Comparison of ENCODE assay signal across 1 cellular context in the genomic region with DNA sequence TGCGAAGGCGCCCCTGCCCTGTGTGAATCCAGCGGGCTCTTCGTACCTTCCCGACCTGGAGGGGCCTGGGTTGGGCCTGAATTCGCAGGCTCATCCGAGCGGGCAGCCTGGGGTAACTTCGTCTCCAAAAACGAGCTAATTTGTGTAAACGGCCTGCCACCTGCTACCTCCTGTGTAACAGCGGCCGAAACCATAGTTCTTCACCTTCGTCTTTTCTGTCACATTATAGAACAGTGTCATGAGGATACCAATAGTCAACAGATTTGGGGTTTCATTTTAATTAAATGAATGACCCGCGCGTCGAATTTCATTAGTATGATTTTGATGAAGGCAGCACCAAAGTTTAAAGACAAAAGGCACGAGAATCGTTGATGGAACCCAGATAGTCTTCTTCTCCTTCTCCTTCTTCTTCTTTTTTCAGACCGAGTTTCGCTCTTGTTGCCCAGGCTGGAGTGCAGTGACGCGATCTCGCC.
TF ChIP-seq lines count a peak whose summit lies in the region.

No MANE protein-coding gene starts in this region.

TF ChIP-seq in HepG2, 621 proteins besides CTCF, POLR2A, EP300 and RAD21 (continued from another document and continues in another):
- TF ChIP-seq, protein P1, sequence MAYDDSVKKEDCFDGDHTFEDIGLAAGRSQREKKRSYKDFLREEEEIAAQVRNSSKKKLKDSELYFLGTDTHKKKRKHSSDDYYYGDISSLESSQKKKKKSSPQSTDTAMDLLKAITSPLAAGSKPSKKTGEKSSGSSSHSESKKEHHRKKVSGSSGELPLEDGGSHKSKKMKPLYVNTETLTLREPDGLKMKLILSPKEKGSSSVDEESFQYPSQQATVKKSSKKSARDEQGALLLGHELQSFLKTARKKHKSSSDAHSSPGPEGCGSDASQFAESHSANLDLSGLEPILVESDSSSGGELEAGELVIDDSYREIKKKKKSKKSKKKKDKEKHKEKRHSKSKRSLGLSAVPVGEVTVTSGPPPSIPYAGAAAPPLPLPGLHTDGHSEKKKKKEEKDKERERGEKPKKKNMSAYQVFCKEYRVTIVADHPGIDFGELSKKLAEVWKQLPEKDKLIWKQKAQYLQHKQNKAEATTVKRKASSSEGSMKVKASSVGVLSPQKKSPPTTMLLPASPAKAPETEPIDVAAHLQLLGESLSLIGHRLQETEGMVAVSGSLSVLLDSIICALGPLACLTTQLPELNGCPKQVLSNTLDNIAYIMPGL (CRISPR knock-in tag; IDR thresholded peaks at IDR 0.05; ENCODE audit: borderline replicate concordance in 1 of 2, low read depth in 1 of 2), result 0 out of 4 replicates have a peak, but pooled peaks of 1 of the 2 experiments have one; percentile 36
- TF ChIP-seq ZMAT3 (CRISPR knock-in tag; conservative IDR thresholded peaks at IDR 0.05) (0 out of 2 replicates have a peak, but pooled peaks have one; percentile 20), ZNF891 (CRISPR knock-in tag; IDR thresholded peaks at IDR 0.05) (peak; percentile 81; the same call in 1 of the 2 replicates), ZNF605 (CRISPR knock-in tag; IDR thresholded peaks at IDR 0.05) (no peak), ZKSCAN1 (IDR thresholded peaks at IDR 0.05; ENCODE audit: low read length) (no peak), SOX6 (IDR thresholded peaks at IDR 0.05) (no peak), SOX6 (CRISPR knock-in tag; IDR thresholded peaks at IDR 0.05) (no peak), HOXA9 (CRISPR knock-in tag; IDR thresholded peaks at IDR 0.05; ENCODE audit: borderline replicate concordance) (no peak), RBAK (CRISPR knock-in tag; IDR thresholded peaks at IDR 0.05) (no peak), ZNF460 (CRISPR knock-in tag; IDR thresholded peaks at IDR 0.05; ENCODE audit: borderline replicate concordance) (no peak), ZNF235 (CRISPR knock-in tag; IDR thresholded peaks at IDR 0.05; ENCODE audit: borderline replicate concordance) (no peak), ZBTB38 (CRISPR knock-in tag; IDR thresholded peaks at IDR 0.05) (peak; percentile 41), NFYB (CRISPR knock-in tag; IDR thresholded peaks at IDR 0.05) (no peak), MEF2D (CRISPR knock-in tag; IDR thresholded peaks at IDR 0.05) (no peak), SPEN (CRISPR knock-in tag; IDR thresholded peaks at IDR 0.05; ENCODE audit: low read depth) (no peak), KDM1A (CRISPR knock-in tag; IDR thresholded peaks at IDR 0.05) (no peak), ZSCAN25 (CRISPR knock-in tag; IDR thresholded peaks at IDR 0.05) (no peak), ZNF567 (CRISPR knock-in tag; IDR thresholded peaks at IDR 0.05; ENCODE audit: borderline replicate concordance) (peak; percentile 34; the same call in 1 of the 2 replicates), ZNF562 (CRISPR knock-in tag; IDR thresholded peaks at IDR 0.05; ENCODE audit: borderline replicate concordance) (no peak), ZNF317 (CRISPR knock-in tag; IDR thresholded peaks at IDR 0.05) (0 out of 2 replicates have a peak, but pooled peaks have one; percentile 22), MEIS2 (CRISPR knock-in tag; IDR thresholded peaks at IDR 0.05) (no peak), ZNF83 (CRISPR knock-in tag; IDR thresholded peaks at IDR 0.05; ENCODE audit: borderline replicate concordance) (no peak), ZFX (CRISPR knock-in tag; IDR thresholded peaks at IDR 0.05; ENCODE audit: low read depth) (no peak)
- TF ChIP-seq, protein P2, sequence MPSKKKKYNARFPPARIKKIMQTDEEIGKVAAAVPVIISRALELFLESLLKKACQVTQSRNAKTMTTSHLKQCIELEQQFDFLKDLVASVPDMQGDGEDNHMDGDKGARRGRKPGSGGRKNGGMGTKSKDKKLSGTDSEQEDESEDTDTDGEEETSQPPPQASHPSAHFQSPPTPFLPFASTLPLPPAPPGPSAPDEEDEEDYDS (CRISPR knock-in tag; IDR thresholded peaks at IDR 0.05), result 0 out of 2 replicates have a peak, but pooled peaks have one; percentile 11
- TF ChIP-seq, protein P3, sequence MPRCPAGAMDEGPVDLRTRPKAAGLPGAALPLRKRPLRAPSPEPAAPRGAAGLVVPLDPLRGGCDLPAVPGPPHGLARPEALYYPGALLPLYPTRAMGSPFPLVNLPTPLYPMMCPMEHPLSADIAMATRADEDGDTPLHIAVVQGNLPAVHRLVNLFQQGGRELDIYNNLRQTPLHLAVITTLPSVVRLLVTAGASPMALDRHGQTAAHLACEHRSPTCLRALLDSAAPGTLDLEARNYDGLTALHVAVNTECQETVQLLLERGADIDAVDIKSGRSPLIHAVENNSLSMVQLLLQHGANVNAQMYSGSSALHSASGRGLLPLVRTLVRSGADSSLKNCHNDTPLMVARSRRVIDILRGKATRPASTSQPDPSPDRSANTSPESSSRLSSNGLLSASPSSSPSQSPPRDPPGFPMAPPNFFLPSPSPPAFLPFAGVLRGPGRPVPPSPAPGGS (CRISPR knock-in tag; IDR thresholded peaks at IDR 0.05), result no peak
- TF ChIP-seq, protein P4, sequence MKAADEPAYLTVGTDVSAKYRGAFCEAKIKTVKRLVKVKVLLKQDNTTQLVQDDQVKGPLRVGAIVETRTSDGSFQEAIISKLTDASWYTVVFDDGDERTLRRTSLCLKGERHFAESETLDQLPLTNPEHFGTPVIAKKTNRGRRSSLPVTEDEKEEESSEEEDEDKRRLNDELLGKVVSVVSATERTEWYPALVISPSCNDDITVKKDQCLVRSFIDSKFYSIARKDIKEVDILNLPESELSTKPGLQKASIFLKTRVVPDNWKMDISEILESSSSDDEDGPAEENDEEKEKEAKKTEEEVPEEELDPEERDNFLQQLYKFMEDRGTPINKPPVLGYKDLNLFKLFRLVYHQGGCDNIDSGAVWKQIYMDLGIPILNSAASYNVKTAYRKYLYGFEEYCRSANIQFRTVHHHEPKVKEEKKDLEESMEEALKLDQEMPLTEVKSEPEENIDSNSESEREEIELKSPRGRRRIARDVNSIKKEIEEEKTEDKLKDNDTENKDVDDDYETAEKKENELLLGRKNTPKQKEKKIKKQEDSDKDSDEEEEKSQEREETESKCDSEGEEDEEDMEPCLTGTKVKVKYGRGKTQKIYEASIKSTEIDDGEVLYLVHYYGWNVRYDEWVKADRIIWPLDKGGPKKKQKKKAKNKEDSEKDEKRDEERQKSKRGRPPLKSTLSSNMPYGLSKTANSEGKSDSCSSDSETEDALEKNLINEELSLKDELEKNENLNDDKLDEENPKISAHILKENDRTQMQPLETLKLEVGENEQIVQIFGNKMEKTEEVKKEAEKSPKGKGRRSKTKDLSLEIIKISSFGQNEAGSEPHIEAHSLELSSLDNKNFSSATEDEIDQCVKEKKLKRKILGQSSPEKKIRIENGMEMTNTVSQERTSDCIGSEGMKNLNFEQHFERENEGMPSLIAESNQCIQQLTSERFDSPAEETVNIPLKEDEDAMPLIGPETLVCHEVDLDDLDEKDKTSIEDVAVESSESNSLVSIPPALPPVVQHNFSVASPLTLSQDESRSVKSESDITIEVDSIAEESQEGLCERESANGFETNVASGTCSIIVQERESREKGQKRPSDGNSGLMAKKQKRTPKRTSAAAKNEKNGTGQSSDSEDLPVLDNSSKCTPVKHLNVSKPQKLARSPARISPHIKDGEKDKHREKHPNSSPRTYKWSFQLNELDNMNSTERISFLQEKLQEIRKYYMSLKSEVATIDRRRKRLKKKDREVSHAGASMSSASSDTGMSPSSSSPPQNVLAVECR (CRISPR knock-in tag; IDR thresholded peaks at IDR 0.05; ENCODE audit: borderline replicate concordance), result 0 out of 2 replicates have a peak, but pooled peaks have one; percentile 19
- TF ChIP-seq, protein P5, sequence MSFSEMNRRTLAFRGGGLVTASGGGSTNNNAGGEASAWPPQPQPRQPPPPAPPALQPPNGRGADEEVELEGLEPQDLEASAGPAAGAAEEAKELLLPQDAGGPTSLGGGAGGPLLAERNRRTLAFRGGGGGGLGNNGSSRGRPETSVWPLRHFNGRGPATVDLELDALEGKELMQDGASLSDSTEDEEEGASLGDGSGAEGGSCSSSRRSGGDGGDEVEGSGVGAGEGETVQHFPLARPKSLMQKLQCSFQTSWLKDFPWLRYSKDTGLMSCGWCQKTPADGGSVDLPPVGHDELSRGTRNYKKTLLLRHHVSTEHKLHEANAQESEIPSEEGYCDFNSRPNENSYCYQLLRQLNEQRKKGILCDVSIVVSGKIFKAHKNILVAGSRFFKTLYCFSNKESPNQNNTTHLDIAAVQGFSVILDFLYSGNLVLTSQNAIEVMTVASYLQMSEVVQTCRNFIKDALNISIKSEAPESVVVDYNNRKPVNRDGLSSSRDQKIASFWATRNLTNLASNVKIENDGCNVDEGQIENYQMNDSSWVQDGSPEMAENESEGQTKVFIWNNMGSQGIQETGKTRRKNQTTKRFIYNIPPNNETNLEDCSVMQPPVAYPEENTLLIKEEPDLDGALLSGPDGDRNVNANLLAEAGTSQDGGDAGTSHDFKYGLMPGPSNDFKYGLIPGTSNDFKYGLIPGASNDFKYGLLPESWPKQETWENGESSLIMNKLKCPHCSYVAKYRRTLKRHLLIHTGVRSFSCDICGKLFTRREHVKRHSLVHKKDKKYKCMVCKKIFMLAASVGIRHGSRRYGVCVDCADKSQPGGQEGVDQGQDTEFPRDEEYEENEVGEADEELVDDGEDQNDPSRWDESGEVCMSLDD (CRISPR knock-in tag; IDR thresholded peaks at IDR 0.05; ENCODE audit: borderline replicate concordance), result no peak
- TF ChIP-seq, protein P6, sequence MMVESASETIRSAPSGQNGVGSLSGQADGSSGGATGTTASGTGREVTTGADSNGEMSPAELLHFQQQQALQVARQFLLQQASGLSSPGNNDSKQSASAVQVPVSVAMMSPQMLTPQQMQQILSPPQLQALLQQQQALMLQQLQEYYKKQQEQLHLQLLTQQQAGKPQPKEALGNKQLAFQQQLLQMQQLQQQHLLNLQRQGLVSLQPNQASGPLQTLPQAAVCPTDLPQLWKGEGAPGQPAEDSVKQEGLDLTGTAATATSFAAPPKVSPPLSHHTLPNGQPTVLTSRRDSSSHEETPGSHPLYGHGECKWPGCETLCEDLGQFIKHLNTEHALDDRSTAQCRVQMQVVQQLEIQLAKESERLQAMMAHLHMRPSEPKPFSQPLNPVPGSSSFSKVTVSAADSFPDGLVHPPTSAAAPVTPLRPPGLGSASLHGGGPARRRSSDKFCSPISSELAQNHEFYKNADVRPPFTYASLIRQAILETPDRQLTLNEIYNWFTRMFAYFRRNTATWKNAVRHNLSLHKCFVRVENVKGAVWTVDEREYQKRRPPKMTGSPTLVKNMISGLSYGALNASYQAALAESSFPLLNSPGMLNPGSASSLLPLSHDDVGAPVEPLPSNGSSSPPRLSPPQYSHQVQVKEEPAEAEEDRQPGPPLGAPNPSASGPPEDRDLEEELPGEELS (CRISPR knock-in tag; IDR thresholded peaks at IDR 0.05), result 0 out of 2 replicates have a peak, but pooled peaks have one; percentile 11
- TF ChIP-seq, protein P7, sequence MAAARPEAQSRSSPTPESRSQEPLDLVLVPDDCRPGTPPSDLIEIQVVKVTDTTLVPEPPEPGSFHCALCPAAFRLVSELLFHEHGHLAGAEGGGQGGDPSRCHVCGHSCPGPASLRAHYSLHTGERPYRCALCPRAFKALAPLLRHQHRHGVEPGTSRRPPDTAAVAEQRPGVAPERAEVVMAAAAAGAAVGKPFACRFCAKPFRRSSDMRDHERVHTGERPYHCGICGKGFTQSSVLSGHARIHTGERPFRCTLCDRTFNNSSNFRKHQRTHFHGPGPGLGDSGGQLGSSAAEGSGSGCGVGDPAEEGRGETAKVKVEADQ (CRISPR knock-in tag; IDR thresholded peaks at IDR 0.05; ENCODE audit: borderline replicate concordance), result no peak
- TF ChIP-seq, protein P8, sequence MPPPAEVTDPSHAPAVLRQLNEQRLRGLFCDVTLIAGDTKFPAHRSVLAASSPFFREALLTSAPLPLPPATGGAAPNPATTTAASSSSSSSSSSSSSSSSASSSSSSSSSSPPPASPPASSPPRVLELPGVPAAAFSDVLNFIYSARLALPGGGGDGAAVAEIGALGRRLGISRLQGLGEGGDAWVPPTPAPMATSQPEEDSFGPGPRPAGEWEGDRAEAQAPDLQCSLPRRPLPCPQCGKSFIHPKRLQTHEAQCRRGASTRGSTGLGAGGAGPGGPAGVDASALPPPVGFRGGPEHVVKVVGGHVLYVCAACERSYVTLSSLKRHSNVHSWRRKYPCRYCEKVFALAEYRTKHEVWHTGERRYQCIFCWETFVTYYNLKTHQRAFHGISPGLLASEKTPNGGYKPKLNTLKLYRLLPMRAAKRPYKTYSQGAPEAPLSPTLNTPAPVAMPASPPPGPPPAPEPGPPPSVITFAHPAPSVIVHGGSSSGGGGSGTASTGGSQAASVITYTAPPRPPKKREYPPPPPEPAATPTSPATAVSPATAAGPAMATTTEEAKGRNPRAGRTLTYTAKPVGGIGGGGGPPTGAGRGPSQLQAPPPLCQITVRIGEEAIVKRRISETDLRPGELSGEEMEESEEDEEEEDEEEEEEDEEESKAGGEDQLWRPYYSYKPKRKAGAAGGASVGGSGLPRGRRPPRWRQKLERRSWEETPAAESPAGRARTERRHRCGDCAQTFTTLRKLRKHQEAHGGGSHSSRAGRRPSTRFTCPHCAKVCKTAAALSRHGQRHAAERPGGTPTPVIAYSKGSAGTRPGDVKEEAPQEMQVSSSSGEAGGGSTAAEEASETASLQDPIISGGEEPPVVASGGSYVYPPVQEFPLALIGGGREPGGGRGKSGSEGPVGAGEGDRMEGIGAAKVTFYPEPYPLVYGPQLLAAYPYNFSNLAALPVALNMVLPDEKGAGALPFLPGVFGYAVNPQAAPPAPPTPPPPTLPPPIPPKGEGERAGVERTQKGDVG (CRISPR knock-in tag; IDR thresholded peaks at IDR 0.05; ENCODE audit: borderline replicate concordance), result peak; percentile 60; the same call in 1 of the 2 replicates
